9 cellular contexts compared by ENCODE assay signal in the genomic region with DNA sequence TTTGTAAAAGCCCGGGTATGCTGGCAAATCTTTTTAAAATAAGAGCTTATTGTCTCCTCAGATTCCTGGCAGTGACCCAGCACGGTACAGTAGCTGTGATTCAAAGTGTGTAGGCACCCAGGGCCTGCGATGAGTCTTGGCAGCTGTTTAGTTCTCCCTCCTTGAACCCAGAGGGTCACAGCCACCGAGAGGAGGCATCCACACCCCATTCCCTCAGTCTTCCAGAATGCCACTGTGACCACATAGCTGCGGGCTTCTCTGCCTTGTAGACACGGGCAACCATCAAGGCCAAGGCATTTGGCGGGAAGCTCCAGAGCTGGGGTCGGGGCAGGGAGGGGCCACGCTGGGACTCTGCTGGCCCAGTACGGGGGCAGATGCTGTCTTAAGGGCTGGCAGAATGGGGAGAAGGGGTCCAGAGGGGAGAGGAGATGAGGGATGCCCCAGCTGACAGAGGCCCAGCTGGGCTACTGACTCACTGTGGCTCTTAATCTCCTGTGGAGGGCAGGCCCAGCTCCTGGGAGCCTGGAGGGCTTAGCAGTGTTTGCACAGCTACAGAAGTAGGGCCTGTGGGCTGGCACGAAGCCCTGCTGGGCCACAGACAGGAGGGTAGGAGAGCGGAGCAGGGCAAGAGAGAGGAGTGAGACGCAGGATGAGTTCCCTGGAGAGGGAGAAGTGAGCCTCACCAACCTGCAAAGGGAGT.
DNase-seq lines count a peak whose midpoint lies in the region; ATAC-seq, FAIRE-seq and TF ChIP-seq lines count a peak whose summit lies in the region.
"Had no signal": no experiment of that assay in that cellular context is flagged by ENCODE, and none has a peak within 500 bp of the region (broad histone marks: within the 10 kb centered on the region; RNA-seq: fewer than 3 reads in every experiment).

No MANE protein-coding gene starts in this region.

- no peaks in the 10 kb centered on the region for H3K79me2 ChIP-seq in PC-9 (ENCODE audit: low read depth)

- H3F3A ChIP-seq in PC-9 (ENCODE audit: insufficient read depth, low read depth): peaks cover 38% of the 10 kb centered on the region

- H3K9me3 ChIP-seq in PC-9 (ENCODE audit: insufficient read depth, low read depth): no peaks in the 10 kb centered on the region
- H3K9me3 ChIP-seq in thyroid gland: no peaks in the 10 kb centered on the region

- H3K4me2 ChIP-seq in PC-9: peak overlapping the region; percentile 58

- no peak for ATAC-seq in HG02588 (IDR thresholded peaks at IDR 0.05; ENCODE audit: unreplicated experiment)

- H3K4me3 ChIP-seq in PC-9: no peak overlapping the region
- H3K4me3 ChIP-seq in fibroblast of villous mesenchyme (ENCODE audit: low read depth, low read length): no peak overlapping the region
- no peak overlapping the region for H3K4me3 ChIP-seq in thyroid gland (replicated peaks in 1 of 3)

- POLR2A ChIA-PET in PC-9 (lab: Charles Lee; ENCODE audit: unreplicated experiment): interaction anchor here (0.5 to 0.8 kb wide), 8 partner anchors 9 to 119 kb away, joined by 3 to 7 read pairs (median 4); partner anchors contain the start of gene DLG1

- TF ChIP-seq POLR2A in thyroid gland (IDR thresholded peaks at IDR 0.05) (no peak), GM12892 (IDR thresholded peaks at IDR 0.05; ENCODE audit: low read depth, low read length) (no peak)

- TF ChIP-seq CTCF in PC-9 (conservative IDR thresholded peaks at IDR 0.05) (no peak), fibroblast of villous mesenchyme (IDR thresholded peaks at IDR 0.05; ENCODE audit: insufficient read depth, low read depth, low read length) (no peak), thyroid gland (IDR thresholded peaks at IDR 0.05) (no peak)

- no peaks in the 10 kb centered on the region for H3K27me3 ChIP-seq in PC-9 (ENCODE audit: insufficient read depth, low read depth)
- H3K27me3 ChIP-seq in thyroid gland: no peaks in the 10 kb centered on the region

- H3K36me3 ChIP-seq in PC-9 (ENCODE audit: low read depth) (no peaks in the 10 kb centered on the region), thyroid gland (no peaks in the 10 kb centered on the region)

- H3K4me1 ChIP-seq in PC-9 (replicated peaks; ENCODE audit: insufficient read depth) (peaks cover 53% of the 10 kb centered on the region), thyroid gland (peaks cover 41 to 55% of the 10 kb centered on the region in 2 donors)

- no TSS peak for BruUV-seq in PC-9 (replicated peaks; lab: Mats Ljungman, UMichigan)

- no peak overlapping the region for H2AFZ ChIP-seq in PC-9

- WGBS in thyroid gland, 2 donors: 54 to 64% methylated on average over 13 of the region's 13 CpGs

- DNase-seq in SHP77 (lab: John Stamatoyannopoulos, UW): peak; percentile 45 to 73
- DNase-seq in SHP77 treated with DMSO at 0.1 percent for 48 hours (lab: John Stamatoyannopoulos, UW): no peak
- DNase-seq in PC-9: peak; percentile 91 to 96
- peak; percentile 89 for DNase-seq in fibroblast of villous mesenchyme (ENCODE audit: low read depth)
- DNase-seq in thyroid gland: peak; percentile 94
- no peak for DNase-seq in occipital lobe (lab: John Stamatoyannopoulos, UW)
- no peak for DNase-seq in GM12892 (ENCODE audit: insufficient read length)
- DNase-seq: activated CD4-positive, alpha-beta T cell treated with anti-CD3 and anti-CD28 coated beads for 4 hours had no signal

- FAIRE-seq in GM12892 (lab: Jason Lieb, UNC): no peak

- H3K27ac ChIP-seq in PC-9: no peak overlapping the region
- peak overlapping the region; percentile 63 to 81 (median 75) for H3K27ac ChIP-seq in thyroid gland

- intact Hi-C loops in PC-9 (cut with micrococcal nuclease; ENCODE audit: unreplicated experiment) (loop anchor here (1.0 kb wide), 2 partner anchors 69 to 121 kb away; partner anchors contain the start of gene DLG1), thyroid gland (cut with DNase I) (no loop called here)

- no peaks in the 10 kb centered on the region for H4K20me1 ChIP-seq in PC-9 (ENCODE audit: insufficient read depth)

- H3K9me2 ChIP-seq in PC-9 (ENCODE audit: insufficient read depth): no peaks in the 10 kb centered on the region

- CTCF ChIA-PET in PC-9 (lab: Charles Lee): interaction anchor here (0.6 to 3.4 kb wide), 6 partner anchors 61 to 133 kb away, joined by 3 to 17 read pairs (median 4); no protein-coding TSS in a partner anchor

Comparison
In these comparisons a context has a peak if more than half of its experiments do, and no peak if none do; other contexts are left out.
1. DNase-seq: peak in SHP77 (2 of 2), PC-9 (2 of 2), fibroblast of villous mesenchyme (single experiment) and thyroid gland (2 of 2); none in SHP77 treated with DMSO at 0.1 percent for 48 hours (single experiment), occipital lobe (single experiment) and GM12892 (single experiment).